18 cellular contexts compared by ENCODE assay signal in the genomic region with DNA sequence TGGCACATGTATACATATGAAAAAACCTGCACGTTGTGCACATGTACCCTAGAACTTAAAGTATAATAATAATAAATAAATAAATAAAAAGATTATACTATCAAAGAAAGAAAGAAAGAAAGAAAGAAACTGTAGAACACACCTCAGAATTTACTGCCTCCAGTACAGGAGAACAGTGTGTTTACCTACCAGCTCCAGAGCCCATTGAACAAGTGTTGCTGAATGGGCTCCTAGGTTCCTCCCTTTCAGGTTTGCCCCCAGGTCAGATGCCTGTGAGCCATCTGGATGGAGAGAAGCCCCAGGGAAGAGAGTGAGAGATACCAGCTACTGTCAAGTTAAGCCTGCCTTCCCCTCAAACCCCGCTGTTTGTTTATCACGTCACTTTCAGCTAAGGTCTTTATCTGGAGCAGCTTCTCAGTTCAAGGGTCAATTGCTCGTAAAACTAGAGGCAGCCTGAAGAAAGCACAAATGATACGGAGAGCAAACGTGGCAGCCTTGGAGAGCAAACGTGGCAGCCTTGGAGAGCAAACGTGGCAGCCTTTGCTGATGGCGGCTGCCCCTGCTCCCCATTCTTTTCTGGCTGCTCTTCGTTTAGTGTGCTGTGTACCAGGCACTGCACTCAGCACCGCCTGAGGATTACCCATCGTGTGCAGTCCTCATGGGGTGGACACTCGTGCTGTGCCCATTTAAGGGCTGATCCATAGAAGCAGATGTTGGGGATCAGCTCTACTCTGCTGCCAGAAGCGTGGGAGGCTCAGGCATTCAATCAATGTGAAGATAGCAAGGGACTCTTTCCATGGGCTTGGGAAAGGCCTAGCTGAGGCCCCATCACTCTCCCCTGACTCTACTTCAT.
"Had no signal": no experiment of that assay in that cellular context is flagged by ENCODE, and none has a peak within 500 bp of the region (broad histone marks: within the 10 kb centered on the region; RNA-seq: fewer than 3 reads in every experiment).

No MANE protein-coding gene starts in this region.

- DNase-seq: activated CD4-positive, alpha-beta T cell treated with anti-CD3 and anti-CD28 coated beads, Interleukin-2, amount 50 U/mL, for 1 hour; activated CD4-positive, CD25-positive, alpha-beta regulatory T cell treated with anti-CD3 and anti-CD28 coated beads, Interleukin-2, amount 50 U/mL, for 72 hours; activated CD8-positive, alpha-beta memory T cell treated with anti-CD3 and anti-CD28 coated beads for 24 hours; activated CD8-positive, alpha-beta memory T cell treated with anti-CD3 and anti-CD28 coated beads, Interleukin-2, amount 50 U/mL, for 48 hours; activated gamma-delta T cell; effector memory CD4-positive, alpha-beta T cell; foreskin keratinocyte; hippocampal formation; lower lobe of right lung; midbrain; ovary; psoas muscle; stimulated activated naive CD4-positive, alpha-beta T cell; SW 1271; T-helper 2 cell had no signal

- H3K36me3 Mint-ChIP-seq: activated naive CD4-positive, alpha-beta T cell treated with anti-CD3 and anti-CD28 coated beads, Interleukin-2, amount 50 U/mL, for 24 hours had no signal

- H3K27me3 ChIP-seq: breast epithelium, foreskin keratinocyte, ovary had no signal

- H3K4me3 Mint-ChIP-seq: activated naive CD4-positive, alpha-beta T cell treated with anti-CD3 and anti-CD28 coated beads, Interleukin-2, amount 50 U/mL, for 24 hours had no signal

- H3K4me3 ChIP-seq: breast epithelium, lower lobe of right lung, ovary, psoas muscle had no signal

- H3K4me1 ChIP-seq: breast epithelium, foreskin keratinocyte, psoas muscle had no signal

- H3K27ac Mint-ChIP-seq: activated naive CD4-positive, alpha-beta T cell treated with anti-CD3 and anti-CD28 coated beads, Interleukin-2, amount 50 U/mL, for 24 hours had no signal

- H3K4me1 Mint-ChIP-seq: activated naive CD4-positive, alpha-beta T cell treated with anti-CD3 and anti-CD28 coated beads, Interleukin-2, amount 50 U/mL, for 24 hours had no signal

- H3K36me3 ChIP-seq: breast epithelium, lower lobe of right lung, ovary had no signal

- H3K27ac ChIP-seq: breast epithelium, foreskin keratinocyte, lower lobe of right lung, ovary, psoas muscle, VCaP had no signal

- H3K9me3 ChIP-seq: breast epithelium, lower lobe of right lung, ovary, psoas muscle had no signal
